10 cellular contexts compared by ENCODE assay signal in the genomic region with DNA sequence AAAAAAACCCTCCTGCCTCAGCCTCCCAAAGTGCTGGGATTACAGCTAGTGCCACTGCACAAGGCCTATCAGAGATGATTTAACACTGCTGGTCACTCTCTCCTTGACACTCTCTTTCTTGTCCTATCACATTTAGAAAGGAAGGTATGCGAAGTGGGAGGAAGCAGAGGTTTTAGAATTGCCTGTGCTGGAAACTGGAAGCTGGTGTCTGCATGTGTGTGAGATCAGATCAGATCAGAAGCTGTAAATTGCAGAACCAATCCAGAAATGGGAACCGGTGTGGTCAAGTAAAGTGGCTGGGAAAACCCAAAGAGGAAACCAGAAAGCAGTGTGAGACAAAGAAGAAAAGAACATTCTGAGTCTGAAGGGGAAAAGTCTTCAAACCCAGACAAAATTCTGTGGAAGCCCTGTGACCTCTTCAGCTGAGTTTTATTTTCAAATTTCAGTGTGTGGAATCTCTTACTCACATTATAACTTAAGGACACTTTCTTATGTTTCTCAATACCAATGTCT. TPM values are rescaled to one million over a fixed set of nuclear protein-coding genes. Genes with fewer than 3 reads are reported as not detected.
DNase-seq lines count a peak whose midpoint lies in the region; ATAC-seq and TF ChIP-seq lines count a peak whose summit lies in the region.
"Had no signal": no experiment of that assay in that cellular context is flagged by ENCODE, and none has a peak within 500 bp of the region (broad histone marks: within the 10 kb centered on the region; RNA-seq: fewer than 3 reads in every experiment).

No MANE protein-coding gene starts in this region.

- no peak for TF ChIP-seq POLR2A in thyroid gland (IDR thresholded peaks at IDR 0.05)

- peaks cover 17% of the 10 kb centered on the region for H3K4me1 Mint-ChIP-seq in activated B cell treated with CpG ODN at 0.5 μM for 24 hours
- H3K4me1 Mint-ChIP-seq in stimulated activated effector memory CD8-positive, alpha-beta T cell treated with anti-CD3 and anti-CD28 coated beads, Interleukin-12 subunit alpha, Interleukin-12 subunit beta, amount 100 ng/mL, for 72 hours, result peaks cover 34% of the 10 kb centered on the region

- no peaks in the 10 kb centered on the region for H3K9me3 Mint-ChIP-seq in activated B cell treated with CpG ODN at 0.5 μM for 24 hours
- no peaks in the 10 kb centered on the region for H3K9me3 Mint-ChIP-seq in stimulated activated effector memory CD8-positive, alpha-beta T cell treated with anti-CD3 and anti-CD28 coated beads, Interleukin-12 subunit alpha, Interleukin-12 subunit beta, amount 100 ng/mL, for 72 hours

- 78 to 82% methylated on average over 2 of the region's 2 CpGs for WGBS in thyroid gland, 2 donors

- H3K4me1 ChIP-seq in thyroid gland, result peaks cover 0 to 2% of the 10 kb centered on the region in 2 donors

- H3K27me3 Mint-ChIP-seq in activated B cell treated with CpG ODN at 0.5 μM for 24 hours, result peaks cover 5% of the 10 kb centered on the region

- no peak overlapping the region for H3K27ac ChIP-seq in thyroid gland

- peak overlapping the region; percentile 50 for H3K27ac Mint-ChIP-seq in activated B cell treated with CpG ODN at 0.5 μM for 24 hours
- H3K27ac Mint-ChIP-seq in stimulated activated effector memory CD8-positive, alpha-beta T cell treated with anti-CD3 and anti-CD28 coated beads, Interleukin-12 subunit alpha, Interleukin-12 subunit beta, amount 100 ng/mL, for 72 hours, result peak overlapping the region; percentile 92

- H3K27me3 ChIP-seq in thyroid gland, result no peaks in the 10 kb centered on the region

- ATAC-seq in HG03095 (IDR thresholded peaks at IDR 0.05; ENCODE audit: unreplicated experiment), result peak; percentile 85
- ATAC-seq in activated B cell treated with CpG ODN at 0.5 μM for 24 hours (ENCODE audit: low read depth), result peak; percentile 65
- peak; percentile 87 for ATAC-seq in stimulated activated effector memory CD8-positive, alpha-beta T cell treated with anti-CD3 and anti-CD28 coated beads, Interleukin-12 subunit alpha, Interleukin-12 subunit beta, amount 100 ng/mL, for 72 hours

- peak; percentile 60 for DNase-seq in stimulated activated CD4-positive, alpha-beta T cell treated with anti-CD3 and anti-CD28 coated beads, Interleukin-15, amount 100 ng/mL, for 24 hours
- no peak for DNase-seq in stimulated activated CD4-positive, alpha-beta T cell treated with anti-CD3 and anti-CD28 coated beads, Interleukin-4, amount 100 ng/mL, for 4 hours
- no peak for DNase-seq in activated B cell treated with CpG ODN at 0.5 μM for 24 hours
- DNase-seq in stimulated activated effector memory CD8-positive, alpha-beta T cell treated with anti-CD3 and anti-CD28 coated beads, Interleukin-12 subunit alpha, Interleukin-12 subunit beta, amount 100 ng/mL, for 72 hours (ENCODE audit: low spot score in 2 of 2), result peak; percentile 40 to 84
- no peak for DNase-seq in superior temporal gyrus (ENCODE audit: extremely low spot score)
- DNase-seq in thyroid gland, result no peak
- DNase-seq in NCI-H526 treated with DMSO at 0.1 percent for 48 hours (lab: John Stamatoyannopoulos, UW), result no peak

- H3K4me3 ChIP-seq in thyroid gland (replicated peaks in 1 of 3), result no peak overlapping the region

- H3K9me3 ChIP-seq in thyroid gland, result no peaks in the 10 kb centered on the region

- TF ChIP-seq CTCF in activated B cell treated with CpG ODN at 0.5 μM for 24 hours (IDR thresholded peaks at IDR 0.05), result no peak
- no peak for TF ChIP-seq CTCF in thyroid gland (IDR thresholded peaks at IDR 0.05)

- H3K36me3 ChIP-seq in thyroid gland, result no peaks in the 10 kb centered on the region

- intact Hi-C loops in activated B cell treated with CpG ODN at 0.5 μM for 24 hours (cut with micrococcal nuclease), result loop anchor here (1.0 kb wide), 1 partner anchor 16 kb away; a partner anchor contains a TSS
- intact Hi-C loops in thyroid gland (cut with DNase I), result no loop called here

- no peaks in the 10 kb centered on the region for H3K36me3 Mint-ChIP-seq in activated B cell treated with CpG ODN at 0.5 μM for 24 hours (ENCODE audit: low read depth)
- peaks cover 12% of the 10 kb centered on the region for H3K36me3 Mint-ChIP-seq in stimulated activated effector memory CD8-positive, alpha-beta T cell treated with anti-CD3 and anti-CD28 coated beads, Interleukin-12 subunit alpha, Interleukin-12 subunit beta, amount 100 ng/mL, for 72 hours

- H3K4me3 Mint-ChIP-seq in activated B cell treated with CpG ODN at 0.5 μM for 24 hours, result peak overlapping the region; percentile 9
- H3K4me3 Mint-ChIP-seq in stimulated activated effector memory CD8-positive, alpha-beta T cell treated with anti-CD3 and anti-CD28 coated beads, Interleukin-12 subunit alpha, Interleukin-12 subunit beta, amount 100 ng/mL, for 72 hours, result peak overlapping the region; percentile 43

- CTCF ChIA-PET in activated B cell treated with CpG ODN at 0.5 μM for 24 hours (lab: Charles Lee), result no interaction called here

- POLR2A ChIA-PET in activated B cell treated with CpG ODN at 0.5 μM for 24 hours (lab: Charles Lee), result interaction anchor here (0.8 to 1.5 kb wide), 2 partner anchors 123 to 255 kb away, joined by 3 to 5 read pairs; a partner anchor contains a TSS

RNA-seq across cellular contexts. Expression of a gene that starts 2.8 kb away (rescaled TPM):
- total RNA-seq in activated B cell treated with CpG ODN at 0.5 μM for 24 hours (0.84 TPM in 1 of 2 replicates, not detected in the other), thyroid gland (1 to 10 TPM in 3 of 4 donors, under 1 TPM in 1; 0.33 to 2.6 (median 1.7) TPM)
- total RNA-seq: Daoy, fibroblast of villous mesenchyme had no signal

RNA-seq across cellular contexts. Expression of a gene that starts 15.7 kb away (rescaled TPM):
- total RNA-seq in activated B cell treated with CpG ODN at 0.5 μM for 24 hours, result 43.2 and 45.2 TPM in 2 replicates
- 100 to 1,000 TPM in 1 of 4 donors, 10 to 100 TPM in 3; 76.8 to 109 (median 85.5) TPM for total RNA-seq in thyroid gland

Comparison
In these comparisons a context has a peak if more than half of its experiments do, and no peak if none do; other contexts are left out.
1. DNase-seq: peak in stimulated activated CD4-positive, alpha-beta T cell treated with anti-CD3 and anti-CD28 coated beads, Interleukin-15, amount 100 ng/mL, for 24 hours (single experiment) and stimulated activated effector memory CD8-positive, alpha-beta T cell treated with anti-CD3 and anti-CD28 coated beads, Interleukin-12 subunit alpha, Interleukin-12 subunit beta, amount 100 ng/mL, for 72 hours (2 of 2); none in stimulated activated CD4-positive, alpha-beta T cell treated with anti-CD3 and anti-CD28 coated beads, Interleukin-4, amount 100 ng/mL, for 4 hours (0 of 2), activated B cell treated with CpG ODN at 0.5 μM for 24 hours (single experiment), superior temporal gyrus (single experiment), thyroid gland (0 of 2) and NCI-H526 treated with DMSO at 0.1 percent for 48 hours (single experiment).
2. Peak in every context shown above with its lines, with median percentiles within 50 percentile points of each other: ATAC-seq.